Comparison of ENCODE assay signal across 20 cellular contexts in the genomic region with DNA sequence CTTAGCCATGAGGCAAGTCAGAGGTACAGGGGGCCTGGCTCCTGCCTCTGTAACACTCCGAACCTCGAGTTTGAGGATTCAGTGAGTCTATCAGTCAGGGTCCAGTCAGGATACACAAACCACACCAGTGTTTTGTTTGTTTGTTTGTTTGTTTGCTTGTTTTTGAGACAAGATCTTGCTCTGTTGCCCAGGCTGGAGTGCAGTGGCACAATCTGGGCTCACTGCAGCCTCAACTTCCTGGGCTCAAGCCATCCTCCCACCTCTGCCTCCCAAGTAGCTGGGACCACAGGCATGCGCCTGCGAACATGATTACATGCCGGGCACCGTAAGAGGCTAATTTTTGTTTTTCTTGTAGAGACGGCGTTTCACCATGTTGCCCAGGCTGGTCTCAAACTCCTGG. TPM values are rescaled to one million over a fixed set of nuclear protein-coding genes. Genes with fewer than 3 reads are reported as not detected.
DNase-seq lines count a peak whose midpoint lies in the region; FAIRE-seq and TF ChIP-seq lines count a peak whose summit lies in the region.
"Had no signal": no experiment of that assay in that cellular context is flagged by ENCODE, and none has a peak within 500 bp of the region (broad histone marks: within the 10 kb centered on the region; RNA-seq: fewer than 3 reads in every experiment).

No MANE protein-coding gene starts in this region.

- no peak for TF ChIP-seq CTCF in PC-9 (conservative IDR thresholded peaks at IDR 0.05)
- no peak for TF ChIP-seq CTCF in endothelial cell of umbilical vein (IDR thresholded peaks at IDR 0.05; ENCODE audit: extremely low read depth in 1 of 2, insufficient read depth in 1 of 2, low read depth in 1 of 2, low read length in 2 of 2)
- no peak for TF ChIP-seq CTCF in prostate gland (IDR thresholded peaks at IDR 0.05)

- no peaks in the 10 kb centered on the region for H3K9me3 ChIP-seq in BLaER1 treated with 17β-estradiol and CSF1 and Interleukin-3, amounts not matched to agents 10 nM and 100 nM (replicated peaks in 1 of 11)
- H3K9me3 ChIP-seq in PC-9 (ENCODE audit: insufficient read depth, low read depth) (no peaks in the 10 kb centered on the region), endothelial cell of umbilical vein (replicated peaks; ENCODE audit: control insufficient read depth, insufficient read depth, low read length) (no peaks in the 10 kb centered on the region), prostate gland (no peaks in the 10 kb centered on the region)
- H3K9me3 ChIP-seq: gastroesophageal sphincter, vagina had no signal

- no peaks in the 10 kb centered on the region for H3K36me3 ChIP-seq in BLaER1 treated with 17β-estradiol and CSF1 and Interleukin-3, amounts not matched to agents 10 nM and 100 nM
- H3K36me3 ChIP-seq in PC-9 (ENCODE audit: low read depth) (no peaks in the 10 kb centered on the region), endothelial cell of umbilical vein (ENCODE audit: control insufficient read depth in 2 of 2, extremely low read depth in 1 of 2, insufficient read depth in 2 of 2, low read length in 2 of 2) (no peaks in the 10 kb centered on the region), prostate gland (no peaks in the 10 kb centered on the region)
- H3K36me3 ChIP-seq: gastroesophageal sphincter, vagina had no signal

- CTCF ChIA-PET in PC-9 (lab: Charles Lee) (interaction anchor here (0.6 kb wide), 1 partner anchor 96 kb away, joined by 4 read pairs; no protein-coding TSS in a partner anchor), endothelial cell of umbilical vein (lab: Charles Lee) (interaction anchor here (0.9 to 3.2 kb wide), 6 partner anchors 9 to 125 kb away, joined by 3 to 11 read pairs (median 4); no protein-coding TSS in a partner anchor)

- peak overlapping the region in 9 of 11 experiments; percentile 5 to 69 (median 46); a peak in 14 of 22 replicates for H3K9ac ChIP-seq in BLaER1 treated with 17β-estradiol and CSF1 and Interleukin-3, amounts not matched to agents 10 nM and 100 nM
- no peak overlapping the region for H3K9ac ChIP-seq in endothelial cell of umbilical vein (replicated peaks; ENCODE audit: extremely low read depth, insufficient read depth, low read length)

- H3K4me1 ChIP-seq in BLaER1 treated with 17β-estradiol and CSF1 and Interleukin-3, amounts not matched to agents 10 nM and 100 nM = peaks cover 70 to 98% (median 81%) of the 10 kb centered on the region in 10 experiments
- H3K4me1 ChIP-seq in PC-9 (replicated peaks; ENCODE audit: insufficient read depth) (peaks cover 15% of the 10 kb centered on the region), endothelial cell of umbilical vein (ENCODE audit: control insufficient read depth, extremely low read depth, insufficient read depth, low read length) (peaks cover 7% of the 10 kb centered on the region), prostate gland (replicated peaks) (peaks cover 4% of the 10 kb centered on the region)
- H3K4me1 ChIP-seq: vagina had no signal

- H4K20me1 ChIP-seq in BLaER1 treated with 17β-estradiol and CSF1 and Interleukin-3, amounts not matched to agents 10 nM and 100 nM = no peaks in the 10 kb centered on the region
- H4K20me1 ChIP-seq in PC-9 (ENCODE audit: insufficient read depth) (no peaks in the 10 kb centered on the region), endothelial cell of umbilical vein (replicated peaks; ENCODE audit: control insufficient read depth, extremely low read depth, insufficient read depth, low read length) (no peaks in the 10 kb centered on the region)

- H2AFZ ChIP-seq in PC-9 (no peak overlapping the region), endothelial cell of umbilical vein (ENCODE audit: low read depth, low read length) (peak overlapping the region; percentile 55)

- POLR2A ChIA-PET in PC-9 (lab: Charles Lee; ENCODE audit: unreplicated experiment) = interaction anchor here (0.6 kb wide), 1 partner anchor 9 kb away, joined by 3 read pairs; no protein-coding TSS in a partner anchor
- POLR2A ChIA-PET in endothelial cell of umbilical vein (lab: Charles Lee) = interaction anchor here (0.6 to 1.0 kb wide), 2 partner anchors 44 to 120 kb away, joined by 4 to 7 read pairs; a partner anchor contains a TSS

- H3K79me2 ChIP-seq in PC-9 (ENCODE audit: low read depth) (no peaks in the 10 kb centered on the region), endothelial cell of umbilical vein (ENCODE audit: control insufficient read depth, insufficient read depth, low read length) (no peaks in the 10 kb centered on the region)

- FAIRE-seq in endothelial cell of umbilical vein (lab: Jason Lieb, UNC) = no peak
- FAIRE-seq: GM12878 had no signal

- BruUV-seq in PC-9 (replicated peaks; lab: Mats Ljungman, UMichigan) (no TSS peak), endothelial cell of umbilical vein (replicated peaks; lab: Mats Ljungman, UMichigan) (no TSS peak)

- H3F3A ChIP-seq in PC-9 (ENCODE audit: insufficient read depth, low read depth) = peaks cover 10% of the 10 kb centered on the region; the same call in 1 of the 2 replicates

- DNase-seq in PC-9 = no peak
- DNase-seq in endothelial cell of umbilical vein (ENCODE audit: low read depth, low spot score) = no peak
- DNase-seq in prostate gland (ENCODE audit: low spot score) = no peak
- no peak for DNase-seq in pons (ENCODE audit: low spot score)
- no peak for DNase-seq in activated CD4-positive, alpha-beta T cell treated with anti-CD3 and anti-CD28 coated beads for 1 hour
- no peak for DNase-seq in foreskin melanocyte
- DNase-seq: activated CD4-positive, alpha-beta T cell treated with anti-CD3 and anti-CD28 coated beads for 36 hours; activated CD8-positive, alpha-beta memory T cell treated with anti-CD3 and anti-CD28 coated beads for 24 hours; activated naive CD4-positive, alpha-beta T cell treated with anti-CD3 and anti-CD28 coated beads, Interleukin-2, amount 10 ng/mL, durations not matched to agents 7 days and 5 days; activated T-cell treated with anti-CD3 and anti-CD28 coated beads, Interleukin-2, amount 50 U/mL, for 48 hours; cerebellar nuclear complex; effector memory CD4-positive, alpha-beta T cell; naive B cell; NCI-H1930; NCI-H748 treated with DMSO at 0.1 percent for 48 hours; T-cell had no signal

- H3K4me3 ChIP-seq in BLaER1 treated with 17β-estradiol and CSF1 and Interleukin-3, amounts not matched to agents 10 nM and 100 nM = no peak overlapping the region
- no peak overlapping the region for H3K4me3 ChIP-seq in PC-9
- H3K4me3 ChIP-seq in endothelial cell of umbilical vein (replicated peaks in 1 of 3; ENCODE audit: insufficient read depth in 1 of 3, low read depth in 1 of 3, low read length in 3 of 3) = no peak overlapping the region
- H3K4me3 ChIP-seq in prostate gland = no peak overlapping the region
- H3K4me3 ChIP-seq: gastroesophageal sphincter, GM12878, vagina had no signal

- peak overlapping the region; percentile 43 to 76 (median 63) for H3K4me2 ChIP-seq in BLaER1 treated with 17β-estradiol and CSF1 and Interleukin-3, amounts not matched to agents 10 nM and 100 nM
- H3K4me2 ChIP-seq in PC-9 (peak overlapping the region; percentile 26; the same call in 1 of the 2 replicates), endothelial cell of umbilical vein (ENCODE audit: insufficient read depth, low read length) (no peak overlapping the region)

- intact Hi-C loops in PC-9 (cut with micrococcal nuclease; ENCODE audit: unreplicated experiment) = no loop called here
- intact Hi-C loops in endothelial cell of umbilical vein (cut with micrococcal nuclease) = no loop called here
- intact Hi-C loops in prostate gland (cut with DNase I) = no loop called here

- H3K9me1 ChIP-seq in endothelial cell of umbilical vein (replicated peaks; ENCODE audit: control insufficient read depth, extremely low read depth, insufficient read depth, low read length) = no peaks in the 10 kb centered on the region

- H3K27ac ChIP-seq in BLaER1 treated with 17β-estradiol and CSF1 and Interleukin-3, amounts not matched to agents 10 nM and 100 nM = peak overlapping the region; percentile 6 to 71 (median 56); a peak in 19 of 22 replicates
- H3K27ac ChIP-seq in PC-9 = no peak overlapping the region
- no peak overlapping the region for H3K27ac ChIP-seq in endothelial cell of umbilical vein (ENCODE audit: insufficient read depth, low read depth, low read length)
- peak overlapping the region; percentile 31 to 43 for H3K27ac ChIP-seq in prostate gland
- H3K27ac ChIP-seq: gastroesophageal sphincter, vagina had no signal

- H3K9me2 ChIP-seq in PC-9 (ENCODE audit: insufficient read depth) = no peaks in the 10 kb centered on the region

- no peaks in the 10 kb centered on the region for H3K27me3 ChIP-seq in BLaER1 treated with 17β-estradiol and CSF1 and Interleukin-3, amounts not matched to agents 10 nM and 100 nM
- H3K27me3 ChIP-seq in PC-9 (ENCODE audit: insufficient read depth, low read depth) (no peaks in the 10 kb centered on the region), endothelial cell of umbilical vein (ENCODE audit: control insufficient read depth in 2 of 2, insufficient read depth in 2 of 2, low read length in 2 of 2) (no peaks in the 10 kb centered on the region), prostate gland (replicated peaks; ENCODE audit: insufficient read depth) (no peaks in the 10 kb centered on the region)
- H3K27me3 ChIP-seq: gastroesophageal sphincter, vagina had no signal

- TF ChIP-seq POLR2A in endothelial cell of umbilical vein (IDR thresholded peaks at IDR 0.05; ENCODE audit: low read depth, low read length) = no peak
- no peak for TF ChIP-seq POLR2A in prostate gland (IDR thresholded peaks at IDR 0.05)

- dilution Hi-C loops in endothelial cell of umbilical vein (cut with MboI; ENCODE audit: extremely low pct_ligation_motif_present, low sequenced_read_pairs) = no loop called here

- WGBS in prostate gland = 82% methylated on average over 8 of the region's 8 CpGs

RNA-seq across cellular contexts. Expression of a gene that starts 40.2 kb away (rescaled TPM):
- 278 and 282 TPM in 2 replicates for total RNA-seq in PC-9 (2021)
- total RNA-seq in endothelial cell of umbilical vein = 393 and 422 TPM in 2 replicates
- 308 and 317 TPM in 2 replicates for polyA plus RNA-seq in endothelial cell of umbilical vein
- 335 and 360 TPM in 2 replicates for polyA plus RNA-seq in endothelial cell of umbilical vein (2011; cell fraction: cytosol; rRNA removed)
- 386 and 564 TPM in 2 replicates for polyA plus RNA-seq in endothelial cell of umbilical vein (2011; cell fraction: nucleus; rRNA removed)
- 335 and 360 TPM in 2 replicates for polyA plus RNA-seq in endothelial cell of umbilical vein (2012)
- polyA minus RNA-seq in endothelial cell of umbilical vein = 197 and 229 TPM in 2 replicates
- polyA minus RNA-seq in endothelial cell of umbilical vein (2011; cell fraction: cytosol; rRNA and poly(A)+ RNA removed) = 109 TPM
- 251 and 283 TPM in 2 replicates for polyA minus RNA-seq in endothelial cell of umbilical vein (2011; cell fraction: nucleus; rRNA and poly(A)+ RNA removed)
- total RNA-seq in prostate gland = 100 to 1,000 TPM; 111 to 153 TPM

RNA-seq across cellular contexts. Expression of a gene that starts 44.2 kb away (rescaled TPM):
- total RNA-seq in PC-9 (2021) (14.3 and 14.8 TPM in 2 replicates), endothelial cell of umbilical vein (170 and 199 TPM in 2 replicates), prostate gland (100 to 1,000 TPM in 1 of 2 donors, 10 to 100 TPM in 1; 69.7 to 148 TPM)
- polyA plus RNA-seq in endothelial cell of umbilical vein = 238 and 282 TPM in 2 replicates
- 175 and 190 TPM in 2 replicates for polyA plus RNA-seq in endothelial cell of umbilical vein (2011; cell fraction: cytosol; rRNA removed)
- polyA plus RNA-seq in endothelial cell of umbilical vein (2011; cell fraction: nucleus; rRNA removed) = 89.3 and 102 TPM in 2 replicates
- polyA plus RNA-seq in endothelial cell of umbilical vein (2012) = 271 and 304 TPM in 2 replicates
- 117 and 125 TPM in 2 replicates for polyA minus RNA-seq in endothelial cell of umbilical vein
- 31.5 TPM for polyA minus RNA-seq in endothelial cell of umbilical vein (2011; cell fraction: cytosol; rRNA and poly(A)+ RNA removed)
- polyA minus RNA-seq in endothelial cell of umbilical vein (2011; cell fraction: nucleus; rRNA and poly(A)+ RNA removed) = 39.8 and 48.9 TPM in 2 replicates

Comparison
In these comparisons a context has a peak if more than half of its experiments do, and no peak if none do; other contexts are left out.
1. H3K27ac ChIP-seq: peak in BLaER1 treated with 17β-estradiol and CSF1 and Interleukin-3, amounts not matched to agents 10 nM and 100 nM (11 of 11) and prostate gland (2 of 2); none in PC-9 (single experiment) and endothelial cell of umbilical vein (single experiment).